Comparison of ENCODE assay signal across 1 cellular context in the genomic region with DNA sequence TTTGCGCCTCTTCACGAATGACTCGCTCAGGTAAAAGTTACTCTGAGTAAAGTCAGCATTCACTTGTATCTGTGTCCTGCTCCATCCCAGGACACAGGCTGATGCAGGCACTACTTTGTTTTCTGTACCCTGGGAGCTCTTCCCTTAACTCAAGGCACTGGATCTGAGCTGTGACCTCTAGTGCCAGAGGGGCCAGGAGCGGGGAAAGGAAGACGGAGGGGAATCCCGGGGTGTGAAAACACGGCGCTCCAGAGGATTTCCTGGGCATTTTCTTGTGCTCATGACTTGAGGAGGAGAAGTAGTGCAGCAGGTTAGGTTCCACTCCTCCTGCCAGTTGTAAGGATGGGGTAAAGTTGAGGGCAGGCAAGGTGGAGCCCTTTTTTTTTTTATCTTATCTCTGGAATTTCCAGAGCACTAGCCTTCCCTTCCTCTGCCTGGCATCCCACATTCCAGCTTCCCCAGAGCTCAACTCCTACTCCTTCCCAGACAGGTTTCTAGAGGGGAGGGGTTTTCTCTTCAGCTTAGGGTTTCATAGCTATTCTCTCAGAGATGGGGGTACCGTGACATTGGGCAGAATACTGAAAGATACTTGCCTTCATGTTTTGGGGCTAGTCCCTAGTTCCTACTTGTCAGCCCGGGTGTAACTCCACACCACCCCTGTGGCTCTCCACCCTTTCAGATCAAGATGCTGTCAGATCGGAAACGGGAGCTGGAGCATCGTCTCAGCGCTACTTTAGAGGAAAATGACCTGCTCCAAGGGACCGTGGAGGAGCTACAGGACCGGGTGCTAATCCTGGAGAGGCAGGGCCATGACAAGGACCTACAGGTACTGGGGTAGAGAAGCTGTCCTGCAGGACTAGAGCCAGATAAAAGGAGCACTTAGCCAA.
TF ChIP-seq lines count a peak whose summit lies in the region.

No MANE protein-coding gene starts in this region.

TF ChIP-seq in HepG2, 621 proteins besides CTCF, POLR2A, EP300 and RAD21:
- TF ChIP-seq ZNF547 (CRISPR knock-in tag; IDR thresholded peaks at IDR 0.05): no peak
- TF ChIP-seq EZH2 (conservative IDR thresholded peaks at IDR 0.05; ENCODE audit: low read depth, low read length): no peak
